In genomic region chr10:101042667-101043355, GRCh38 we compare ENCODE assay signal across 1 cellular context.
TF ChIP-seq lines count a peak whose summit lies in the region.

No MANE protein-coding gene starts in this region.

TF ChIP-seq in HepG2, 621 proteins besides CTCF, POLR2A, EP300 and RAD21 (continued from another document and continues in another):
- TF ChIP-seq, protein P1, sequence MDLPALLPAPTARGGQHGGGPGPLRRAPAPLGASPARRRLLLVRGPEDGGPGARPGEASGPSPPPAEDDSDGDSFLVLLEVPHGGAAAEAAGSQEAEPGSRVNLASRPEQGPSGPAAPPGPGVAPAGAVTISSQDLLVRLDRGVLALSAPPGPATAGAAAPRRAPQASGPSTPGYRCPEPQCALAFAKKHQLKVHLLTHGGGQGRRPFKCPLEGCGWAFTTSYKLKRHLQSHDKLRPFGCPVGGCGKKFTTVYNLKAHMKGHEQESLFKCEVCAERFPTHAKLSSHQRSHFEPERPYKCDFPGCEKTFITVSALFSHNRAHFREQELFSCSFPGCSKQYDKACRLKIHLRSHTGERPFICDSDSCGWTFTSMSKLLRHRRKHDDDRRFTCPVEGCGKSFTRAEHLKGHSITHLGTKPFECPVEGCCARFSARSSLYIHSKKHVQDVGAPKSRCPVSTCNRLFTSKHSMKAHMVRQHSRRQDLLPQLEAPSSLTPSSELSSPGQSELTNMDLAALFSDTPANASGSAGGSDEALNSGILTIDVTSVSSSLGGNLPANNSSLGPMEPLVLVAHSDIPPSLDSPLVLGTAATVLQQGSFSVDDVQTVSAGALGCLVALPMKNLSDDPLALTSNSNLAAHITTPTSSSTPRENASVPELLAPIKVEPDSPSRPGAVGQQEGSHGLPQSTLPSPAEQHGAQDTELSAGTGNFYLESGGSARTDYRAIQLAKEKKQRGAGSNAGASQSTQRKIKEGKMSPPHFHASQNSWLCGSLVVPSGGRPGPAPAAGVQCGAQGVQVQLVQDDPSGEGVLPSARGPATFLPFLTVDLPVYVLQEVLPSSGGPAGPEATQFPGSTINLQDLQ (CRISPR knock-in tag; IDR thresholded peaks at IDR 0.05) = no peak
- TF ChIP-seq, protein P2, sequence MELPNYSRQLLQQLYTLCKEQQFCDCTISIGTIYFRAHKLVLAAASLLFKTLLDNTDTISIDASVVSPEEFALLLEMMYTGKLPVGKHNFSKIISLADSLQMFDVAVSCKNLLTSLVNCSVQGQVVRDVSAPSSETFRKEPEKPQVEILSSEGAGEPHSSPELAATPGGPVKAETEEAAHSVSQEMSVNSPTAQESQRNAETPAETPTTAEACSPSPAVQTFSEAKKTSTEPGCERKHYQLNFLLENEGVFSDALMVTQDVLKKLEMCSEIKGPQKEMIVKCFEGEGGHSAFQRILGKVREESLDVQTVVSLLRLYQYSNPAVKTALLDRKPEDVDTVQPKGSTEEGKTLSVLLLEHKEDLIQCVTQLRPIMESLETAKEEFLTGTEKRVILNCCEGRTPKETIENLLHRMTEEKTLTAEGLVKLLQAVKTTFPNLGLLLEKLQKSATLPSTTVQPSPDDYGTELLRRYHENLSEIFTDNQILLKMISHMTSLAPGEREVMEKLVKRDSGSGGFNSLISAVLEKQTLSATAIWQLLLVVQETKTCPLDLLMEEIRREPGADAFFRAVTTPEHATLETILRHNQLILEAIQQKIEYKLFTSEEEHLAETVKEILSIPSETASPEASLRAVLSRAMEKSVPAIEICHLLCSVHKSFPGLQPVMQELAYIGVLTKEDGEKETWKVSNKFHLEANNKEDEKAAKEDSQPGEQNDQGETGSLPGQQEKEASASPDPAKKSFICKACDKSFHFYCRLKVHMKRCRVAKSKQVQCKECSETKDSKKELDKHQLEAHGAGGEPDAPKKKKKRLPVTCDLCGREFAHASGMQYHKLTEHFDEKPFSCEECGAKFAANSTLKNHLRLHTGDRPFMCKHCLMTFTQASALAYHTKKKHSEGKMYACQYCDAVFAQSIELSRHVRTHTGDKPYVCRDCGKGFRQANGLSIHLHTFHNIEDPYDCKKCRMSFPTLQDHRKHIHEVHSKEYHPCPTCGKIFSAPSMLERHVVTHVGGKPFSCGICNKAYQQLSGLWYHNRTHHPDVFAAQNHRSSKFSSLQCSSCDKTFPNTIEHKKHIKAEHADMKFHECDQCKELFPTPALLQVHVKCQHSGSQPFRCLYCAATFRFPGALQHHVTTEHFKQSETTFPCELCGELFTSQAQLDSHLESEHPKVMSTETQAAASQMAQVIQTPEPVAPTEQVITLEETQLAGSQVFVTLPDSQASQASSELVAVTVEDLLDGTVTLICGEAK (IDR thresholded peaks at IDR 0.05) = no peak
- TF ChIP-seq, protein P2 (CRISPR knock-in tag; IDR thresholded peaks at IDR 0.05) = 0 out of 2 replicates have a peak, but pooled peaks have one; percentile 49
- TF ChIP-seq KLF15 (CRISPR knock-in tag; IDR thresholded peaks at IDR 0.05; ENCODE audit: borderline replicate concordance) (no peak), ZBTB20 (CRISPR knock-in tag; IDR thresholded peaks at IDR 0.05; ENCODE audit: borderline replicate concordance, low read depth) (no peak), SMARCE1 (IDR thresholded peaks at IDR 0.05; ENCODE audit: borderline replicate concordance) (no peak), CREM (IDR thresholded peaks at IDR 0.05) (peak; percentile 35), CREM (CRISPR knock-in tag; IDR thresholded peaks at IDR 0.05) (no peak), ZNF414 (CRISPR knock-in tag; IDR thresholded peaks at IDR 0.05) (0 out of 2 replicates have a peak, but pooled peaks have one; percentile 26), ZNF292 (CRISPR knock-in tag; IDR thresholded peaks at IDR 0.05; ENCODE audit: borderline replicate concordance, low read depth) (no peak), ZNF207 (IDR thresholded peaks at IDR 0.05; ENCODE audit: borderline replicate concordance) (no peak), KMT2A (CRISPR knock-in tag; IDR thresholded peaks at IDR 0.05) (no peak), NR2F2 (IDR thresholded peaks at IDR 0.05; ENCODE audit: borderline replicate concordance, low read depth) (no peak), RBFOX2 (IDR thresholded peaks at IDR 0.05; ENCODE audit: low read depth, low read length) (no peak), ZNF441 (CRISPR knock-in tag; IDR thresholded peaks at IDR 0.05; ENCODE audit: borderline replicate concordance) (peak; percentile 96), STAT6 (CRISPR knock-in tag; IDR thresholded peaks at IDR 0.05; ENCODE audit: borderline replicate concordance) (no peak), SP5 (CRISPR knock-in tag; IDR thresholded peaks at IDR 0.05; ENCODE audit: borderline replicate concordance, low read depth) (peak; percentile 94), ZNF510 (CRISPR knock-in tag; IDR thresholded peaks at IDR 0.05; ENCODE audit: low read depth) (no peak), ZNF350 (CRISPR knock-in tag; IDR thresholded peaks at IDR 0.05; ENCODE audit: borderline replicate concordance, low read depth) (peak; percentile 47; the same call in 1 of the 2 replicates), ZSCAN20 (CRISPR knock-in tag; IDR thresholded peaks at IDR 0.05; ENCODE audit: borderline replicate concordance) (no peak), FOXM1 (CRISPR knock-in tag; IDR thresholded peaks at IDR 0.05) (no peak), ZNF335 (CRISPR knock-in tag; IDR thresholded peaks at IDR 0.05) (no peak), ATF7 (IDR thresholded peaks at IDR 0.05) (no peak), ATF7 (CRISPR knock-in tag; IDR thresholded peaks at IDR 0.05) (no peak), ARNTL (CRISPR knock-in tag; IDR thresholded peaks at IDR 0.05) (no peak), ZFX (CRISPR knock-in tag; IDR thresholded peaks at IDR 0.05; ENCODE audit: low read depth) (peak; percentile 62; the same call in 1 of the 2 replicates), ETV5 (CRISPR knock-in tag; IDR thresholded peaks at IDR 0.05; ENCODE audit: borderline replicate concordance) (peak; percentile 22; the same call in 1 of the 2 replicates), ZNF343 (CRISPR knock-in tag; IDR thresholded peaks at IDR 0.05) (peak; percentile 67; the same call in 1 of the 2 replicates)
- TF ChIP-seq, protein P3, sequence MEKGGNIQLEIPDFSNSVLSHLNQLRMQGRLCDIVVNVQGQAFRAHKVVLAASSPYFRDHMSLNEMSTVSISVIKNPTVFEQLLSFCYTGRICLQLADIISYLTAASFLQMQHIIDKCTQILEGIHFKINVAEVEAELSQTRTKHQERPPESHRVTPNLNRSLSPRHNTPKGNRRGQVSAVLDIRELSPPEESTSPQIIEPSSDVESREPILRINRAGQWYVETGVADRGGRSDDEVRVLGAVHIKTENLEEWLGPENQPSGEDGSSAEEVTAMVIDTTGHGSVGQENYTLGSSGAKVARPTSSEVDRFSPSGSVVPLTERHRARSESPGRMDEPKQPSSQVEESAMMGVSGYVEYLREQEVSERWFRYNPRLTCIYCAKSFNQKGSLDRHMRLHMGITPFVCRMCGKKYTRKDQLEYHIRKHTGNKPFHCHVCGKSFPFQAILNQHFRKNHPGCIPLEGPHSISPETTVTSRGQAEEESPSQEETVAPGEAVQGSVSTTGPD (CRISPR knock-in tag; IDR thresholded peaks at IDR 0.05) = no peak
- TF ChIP-seq, protein P4, sequence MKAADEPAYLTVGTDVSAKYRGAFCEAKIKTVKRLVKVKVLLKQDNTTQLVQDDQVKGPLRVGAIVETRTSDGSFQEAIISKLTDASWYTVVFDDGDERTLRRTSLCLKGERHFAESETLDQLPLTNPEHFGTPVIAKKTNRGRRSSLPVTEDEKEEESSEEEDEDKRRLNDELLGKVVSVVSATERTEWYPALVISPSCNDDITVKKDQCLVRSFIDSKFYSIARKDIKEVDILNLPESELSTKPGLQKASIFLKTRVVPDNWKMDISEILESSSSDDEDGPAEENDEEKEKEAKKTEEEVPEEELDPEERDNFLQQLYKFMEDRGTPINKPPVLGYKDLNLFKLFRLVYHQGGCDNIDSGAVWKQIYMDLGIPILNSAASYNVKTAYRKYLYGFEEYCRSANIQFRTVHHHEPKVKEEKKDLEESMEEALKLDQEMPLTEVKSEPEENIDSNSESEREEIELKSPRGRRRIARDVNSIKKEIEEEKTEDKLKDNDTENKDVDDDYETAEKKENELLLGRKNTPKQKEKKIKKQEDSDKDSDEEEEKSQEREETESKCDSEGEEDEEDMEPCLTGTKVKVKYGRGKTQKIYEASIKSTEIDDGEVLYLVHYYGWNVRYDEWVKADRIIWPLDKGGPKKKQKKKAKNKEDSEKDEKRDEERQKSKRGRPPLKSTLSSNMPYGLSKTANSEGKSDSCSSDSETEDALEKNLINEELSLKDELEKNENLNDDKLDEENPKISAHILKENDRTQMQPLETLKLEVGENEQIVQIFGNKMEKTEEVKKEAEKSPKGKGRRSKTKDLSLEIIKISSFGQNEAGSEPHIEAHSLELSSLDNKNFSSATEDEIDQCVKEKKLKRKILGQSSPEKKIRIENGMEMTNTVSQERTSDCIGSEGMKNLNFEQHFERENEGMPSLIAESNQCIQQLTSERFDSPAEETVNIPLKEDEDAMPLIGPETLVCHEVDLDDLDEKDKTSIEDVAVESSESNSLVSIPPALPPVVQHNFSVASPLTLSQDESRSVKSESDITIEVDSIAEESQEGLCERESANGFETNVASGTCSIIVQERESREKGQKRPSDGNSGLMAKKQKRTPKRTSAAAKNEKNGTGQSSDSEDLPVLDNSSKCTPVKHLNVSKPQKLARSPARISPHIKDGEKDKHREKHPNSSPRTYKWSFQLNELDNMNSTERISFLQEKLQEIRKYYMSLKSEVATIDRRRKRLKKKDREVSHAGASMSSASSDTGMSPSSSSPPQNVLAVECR (CRISPR knock-in tag; IDR thresholded peaks at IDR 0.05; ENCODE audit: borderline replicate concordance) = peak; percentile 71; the same call in 1 of the 2 replicates
- TF ChIP-seq, protein P5, sequence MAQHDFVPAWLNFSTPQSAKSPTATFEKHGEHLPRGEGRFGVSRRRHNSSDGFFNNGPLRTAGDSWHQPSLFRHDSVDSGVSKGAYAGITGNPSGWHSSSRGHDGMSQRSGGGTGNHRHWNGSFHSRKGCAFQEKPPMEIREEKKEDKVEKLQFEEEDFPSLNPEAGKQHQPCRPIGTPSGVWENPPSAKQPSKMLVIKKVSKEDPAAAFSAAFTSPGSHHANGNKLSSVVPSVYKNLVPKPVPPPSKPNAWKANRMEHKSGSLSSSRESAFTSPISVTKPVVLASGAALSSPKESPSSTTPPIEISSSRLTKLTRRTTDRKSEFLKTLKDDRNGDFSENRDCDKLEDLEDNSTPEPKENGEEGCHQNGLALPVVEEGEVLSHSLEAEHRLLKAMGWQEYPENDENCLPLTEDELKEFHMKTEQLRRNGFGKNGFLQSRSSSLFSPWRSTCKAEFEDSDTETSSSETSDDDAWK (CRISPR knock-in tag; IDR thresholded peaks at IDR 0.05) = no peak
- TF ChIP-seq, protein P6, sequence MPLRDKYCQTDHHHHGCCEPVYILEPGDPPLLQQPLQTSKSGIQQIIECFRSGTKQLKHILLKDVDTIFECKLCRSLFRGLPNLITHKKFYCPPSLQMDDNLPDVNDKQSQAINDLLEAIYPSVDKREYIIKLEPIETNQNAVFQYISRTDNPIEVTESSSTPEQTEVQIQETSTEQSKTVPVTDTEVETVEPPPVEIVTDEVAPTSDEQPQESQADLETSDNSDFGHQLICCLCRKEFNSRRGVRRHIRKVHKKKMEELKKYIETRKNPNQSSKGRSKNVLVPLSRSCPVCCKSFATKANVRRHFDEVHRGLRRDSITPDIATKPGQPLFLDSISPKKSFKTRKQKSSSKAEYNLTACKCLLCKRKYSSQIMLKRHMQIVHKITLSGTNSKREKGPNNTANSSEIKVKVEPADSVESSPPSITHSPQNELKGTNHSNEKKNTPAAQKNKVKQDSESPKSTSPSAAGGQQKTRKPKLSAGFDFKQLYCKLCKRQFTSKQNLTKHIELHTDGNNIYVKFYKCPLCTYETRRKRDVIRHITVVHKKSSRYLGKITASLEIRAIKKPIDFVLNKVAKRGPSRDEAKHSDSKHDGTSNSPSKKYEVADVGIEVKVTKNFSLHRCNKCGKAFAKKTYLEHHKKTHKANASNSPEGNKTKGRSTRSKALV (CRISPR knock-in tag; IDR thresholded peaks at IDR 0.05) = 0 out of 2 replicates have a peak, but pooled peaks have one; percentile 59
